Comparison of ENCODE assay signal across 22 cellular contexts in genomic region chr12:11747969-11748368, GRCh38.
DNase-seq lines count a peak whose midpoint lies in the region; ATAC-seq, FAIRE-seq and TF ChIP-seq lines count a peak whose summit lies in the region.
"Had no signal": no experiment of that assay in that cellular context is flagged by ENCODE, and none has a peak within 500 bp of the region (broad histone marks: within the 10 kb centered on the region; RNA-seq: fewer than 3 reads in every experiment).

No MANE protein-coding gene starts in this region.

- H3K27me3 Mint-ChIP-seq in Calu3 (ENCODE audit: unreplicated experiment), result no peaks in the 10 kb centered on the region
- no peaks in the 10 kb centered on the region for H3K27me3 Mint-ChIP-seq in IgD-negative memory B cell
- H3K27me3 Mint-ChIP-seq in astrocyte (ENCODE audit: low read depth, unreplicated experiment), result no peaks in the 10 kb centered on the region
- no peaks in the 10 kb centered on the region for H3K27me3 Mint-ChIP-seq in stimulated activated memory B cell treated with anti-CD40 and anti-IgM and Interleukin-4, amounts not matched to agents 10 μg/mL and 1 μg/mL and 100 μg/mL, for 72 hours
- H3K27me3 Mint-ChIP-seq in activated naive CD8-positive, alpha-beta T cell treated with anti-CD3 and anti-CD28 coated beads, Interleukin-2, amount 50 U/mL, for 24 hours, result no peaks in the 10 kb centered on the region
- H3K27me3 Mint-ChIP-seq: CD4-positive, CD25-positive, alpha-beta regulatory T cell had no signal

- peaks cover 82% of the 10 kb centered on the region for H3K79me2 ChIP-seq in astrocyte (ENCODE audit: insufficient read depth, low read length)

- H3K27ac Mint-ChIP-seq in Calu3 (ENCODE audit: unreplicated experiment), result peak overlapping the region; percentile 91
- peak overlapping the region; percentile 0 to 77 (median 71) for H3K27ac Mint-ChIP-seq in IgD-negative memory B cell
- no peak overlapping the region for H3K27ac Mint-ChIP-seq in astrocyte (ENCODE audit: unreplicated experiment)
- H3K27ac Mint-ChIP-seq in stimulated activated memory B cell treated with anti-CD40 and anti-IgM and Interleukin-4, amounts not matched to agents 10 μg/mL and 1 μg/mL and 100 μg/mL, for 72 hours, result peak overlapping the region; percentile 99
- no peak overlapping the region for H3K27ac Mint-ChIP-seq in activated naive CD8-positive, alpha-beta T cell treated with anti-CD3 and anti-CD28 coated beads, Interleukin-2, amount 50 U/mL, for 24 hours
- H3K27ac Mint-ChIP-seq: GM23338 had no signal

- BruUV-seq in Calu3 (replicated peaks; lab: Mats Ljungman, UMichigan), result no TSS peak

- intact Hi-C loops in Calu3 (cut with micrococcal nuclease; ENCODE audit: unreplicated experiment), result loop anchor here (5.0 kb wide), 5 partner anchors 41 to 166 kb away; no protein-coding TSS in a partner anchor

- peaks cover 35% of the 10 kb centered on the region for H4K20me1 ChIP-seq in astrocyte (ENCODE audit: insufficient read depth, low read length)

- no peak for ATAC-seq in stimulated activated memory B cell treated with anti-CD40 and anti-IgM and Interleukin-4, amounts not matched to agents 10 μg/mL and 1 μg/mL and 100 μg/mL, for 72 hours
- ATAC-seq in omental fat pad (ENCODE audit: low FRiP score), result no peak
- no peak for ATAC-seq in activated naive CD8-positive, alpha-beta T cell treated with anti-CD3 and anti-CD28 coated beads, Interleukin-2, amount 50 U/mL, for 24 hours
- ATAC-seq: GM23338, Panc1 had no signal

- H3K27ac ChIP-seq in astrocyte (ENCODE audit: low read depth, low read length), result no peak overlapping the region

- no peak overlapping the region for H3K9ac ChIP-seq in astrocyte (ENCODE audit: low read length)

- no peak for DNase-seq in Calu3
- no peak for DNase-seq in astrocyte (ENCODE audit: low read depth)
- no peak for DNase-seq in omental fat pad (ENCODE audit: low spot score)
- DNase-seq in NCI-H187 treated with DMSO at 0.1 percent for 48 hours (lab: John Stamatoyannopoulos, UW), result no peak
- DNase-seq in activated naive CD8-positive, alpha-beta T cell treated with anti-CD3 and anti-CD28 coated beads, Interleukin-2, amount 50 U/mL, for 24 hours, result no peak
- DNase-seq in hippocampal formation (lab: John Stamatoyannopoulos, UW), result no peak
- DNase-seq: CD4-positive, CD25-positive, alpha-beta regulatory T cell; COR-L47; GDM1; HCEC 1CT; MM.1S; NCI-H1092 treated with DMSO at 0.1 percent for 48 hours; NCI-H2081 treated with DMSO at 0.1 percent for 48 hours; NCI-H226; NCI-H524; NCI-H82; SW 1271 had no signal

- H3K36me3 Mint-ChIP-seq in Calu3 (ENCODE audit: insufficient read depth, unreplicated experiment) (peaks cover 17% of the 10 kb centered on the region), IgD-negative memory B cell (peaks cover 8% of the 10 kb centered on the region), astrocyte (ENCODE audit: low read depth, unreplicated experiment) (peaks cover 9% of the 10 kb centered on the region)
- H3K36me3 Mint-ChIP-seq in stimulated activated memory B cell treated with anti-CD40 and anti-IgM and Interleukin-4, amounts not matched to agents 10 μg/mL and 1 μg/mL and 100 μg/mL, for 72 hours, result peaks cover 41% of the 10 kb centered on the region
- peaks cover 8% of the 10 kb centered on the region for H3K36me3 Mint-ChIP-seq in activated naive CD8-positive, alpha-beta T cell treated with anti-CD3 and anti-CD28 coated beads, Interleukin-2, amount 50 U/mL, for 24 hours (ENCODE audit: low read depth)

- CTCF ChIA-PET in Calu3 (lab: Charles Lee), result no interaction called here

- peaks cover 13% of the 10 kb centered on the region for H3K4me1 ChIP-seq in astrocyte (ENCODE audit: insufficient read depth, low read length)

- TF ChIP-seq CTCF in Calu3 (IDR thresholded peaks at IDR 0.05; ENCODE audit: unreplicated experiment) (no peak), astrocyte (IDR thresholded peaks at IDR 0.05; ENCODE audit: insufficient read depth, low read depth, low read length) (no peak), omental fat pad (IDR thresholded peaks at IDR 0.05) (no peak)

- no peaks in the 10 kb centered on the region for H3K9me3 ChIP-seq in astrocyte (ENCODE audit: insufficient read depth, low read depth, low read length)

- H3K4me2 ChIP-seq in astrocyte (ENCODE audit: low read length), result no peak overlapping the region
- H3K4me2 ChIP-seq: GM23338 had no signal

- H3K27me3 ChIP-seq in astrocyte (ENCODE audit: insufficient read depth, low read length), result no peaks in the 10 kb centered on the region

- H3K9me3 Mint-ChIP-seq in Calu3 (ENCODE audit: low read depth, unreplicated experiment) (no peaks in the 10 kb centered on the region), IgD-negative memory B cell (no peaks in the 10 kb centered on the region), astrocyte (ENCODE audit: unreplicated experiment) (no peaks in the 10 kb centered on the region)
- H3K9me3 Mint-ChIP-seq in stimulated activated memory B cell treated with anti-CD40 and anti-IgM and Interleukin-4, amounts not matched to agents 10 μg/mL and 1 μg/mL and 100 μg/mL, for 72 hours, result no peaks in the 10 kb centered on the region
- H3K9me3 Mint-ChIP-seq in activated naive CD8-positive, alpha-beta T cell treated with anti-CD3 and anti-CD28 coated beads, Interleukin-2, amount 50 U/mL, for 24 hours, result no peaks in the 10 kb centered on the region
- H3K9me3 Mint-ChIP-seq: CD4-positive, CD25-positive, alpha-beta regulatory T cell; GM23338 had no signal

- FAIRE-seq in astrocyte (lab: Jason Lieb, UNC), result peak; percentile 20
- FAIRE-seq: HTR-8/SVneo had no signal

- H3K4me3 Mint-ChIP-seq in Calu3 (ENCODE audit: low read depth, unreplicated experiment) (no peak overlapping the region), IgD-negative memory B cell (no peak overlapping the region), astrocyte (ENCODE audit: unreplicated experiment) (no peak overlapping the region)
- H3K4me3 Mint-ChIP-seq in stimulated activated memory B cell treated with anti-CD40 and anti-IgM and Interleukin-4, amounts not matched to agents 10 μg/mL and 1 μg/mL and 100 μg/mL, for 72 hours, result no peak overlapping the region
- no peak overlapping the region for H3K4me3 Mint-ChIP-seq in activated naive CD8-positive, alpha-beta T cell treated with anti-CD3 and anti-CD28 coated beads, Interleukin-2, amount 50 U/mL, for 24 hours
- H3K4me3 Mint-ChIP-seq: CD4-positive, CD25-positive, alpha-beta regulatory T cell; GM23338 had no signal

- H3K4me1 Mint-ChIP-seq in Calu3 (ENCODE audit: low read depth, unreplicated experiment), result peaks cover 79% of the 10 kb centered on the region
- H3K4me1 Mint-ChIP-seq in IgD-negative memory B cell, result peaks cover 64 to 88% (median 76%) of the 10 kb centered on the region in 3 donors
- H3K4me1 Mint-ChIP-seq in astrocyte (ENCODE audit: low read depth, unreplicated experiment), result peaks cover 33% of the 10 kb centered on the region
- H3K4me1 Mint-ChIP-seq in stimulated activated memory B cell treated with anti-CD40 and anti-IgM and Interleukin-4, amounts not matched to agents 10 μg/mL and 1 μg/mL and 100 μg/mL, for 72 hours, result peaks cover 95% of the 10 kb centered on the region
- H3K4me1 Mint-ChIP-seq in activated naive CD8-positive, alpha-beta T cell treated with anti-CD3 and anti-CD28 coated beads, Interleukin-2, amount 50 U/mL, for 24 hours, result peaks cover 52% of the 10 kb centered on the region

- H2AFZ ChIP-seq in astrocyte (ENCODE audit: low read depth, low read length), result no peak overlapping the region
- H2AFZ ChIP-seq: GM23338 had no signal

- H3K36me3 ChIP-seq in astrocyte (ENCODE audit: insufficient read depth, low read length), result no peaks in the 10 kb centered on the region

- H3K4me3 ChIP-seq in astrocyte (ENCODE audit: insufficient read depth, low read depth, low read length), result no peak overlapping the region
- H3K4me3 ChIP-seq: GM23338 had no signal

Comparison
In these comparisons a context has a peak if more than half of its experiments do, and no peak if none do; other contexts are left out.
1. H3K27ac Mint-ChIP-seq: peak in Calu3 (single experiment), IgD-negative memory B cell (3 of 3) and stimulated activated memory B cell treated with anti-CD40 and anti-IgM and Interleukin-4, amounts not matched to agents 10 μg/mL and 1 μg/mL and 100 μg/mL, for 72 hours (single experiment); none in astrocyte (single experiment) and activated naive CD8-positive, alpha-beta T cell treated with anti-CD3 and anti-CD28 coated beads, Interleukin-2, amount 50 U/mL, for 24 hours (single experiment).